8 cellular contexts compared by ENCODE assay signal in genomic region chr7:51366930-51367613, GRCh38. TPM values are rescaled to one million over a fixed set of nuclear protein-coding genes. Genes with fewer than 3 reads are reported as not detected.
A peak's percentile ranks its signal among the peaks of the same experiment; 100 is the strongest.
DNase-seq lines count a peak whose midpoint lies in the region; ATAC-seq, FAIRE-seq and TF ChIP-seq lines count a peak whose summit lies in the region.

No MANE protein-coding gene starts in this region.

- H3K4me1 Mint-ChIP-seq in stimulated activated naive B cell treated with anti-CD40 and anti-IgM and Interleukin-4, amounts not matched to agents 10 μg/mL and 1 μg/mL and 100 μg/mL, for 72 hours, result peaks cover 0 to 1% of the 10 kb centered on the region in 2 donors

- intact Hi-C loops in K562 (cut with micrococcal nuclease), result loop anchor here (1.0 to 10.0 kb wide), 3 partner anchors 142 to 1272 kb away; partner anchors contain the start of gene ZPBP

- no peak overlapping the region for H3K4me3 ChIP-seq in K562

- no peaks in the 10 kb centered on the region for H3K9me1 ChIP-seq in K562 (ENCODE audit: control insufficient read depth, insufficient read depth, low read length)

- no peaks in the 10 kb centered on the region for H3K9me3 ChIP-seq in K562 (replicated peaks; ENCODE audit: control insufficient read depth, insufficient read depth, low read depth, low read length)

- no peak for TF ChIP-seq EP300 in K562 (IDR thresholded peaks at IDR 0.05; ENCODE audit: low read length)

- H2AFZ ChIP-seq in K562 (ENCODE audit: low read depth, low read length), result no peak overlapping the region

- no peaks in the 10 kb centered on the region; a peak in 2 of 5 replicates for H3K4me1 ChIP-seq in K562 (replicated peaks in 1 of 2; ENCODE audit: control insufficient read depth in 2 of 2, insufficient read depth in 2 of 2, low read length in 2 of 2)

- H3K27me3 Mint-ChIP-seq in stimulated activated naive B cell treated with anti-CD40 and anti-IgM and Interleukin-4, amounts not matched to agents 10 μg/mL and 1 μg/mL and 100 μg/mL, for 72 hours, result no peaks in the 10 kb centered on the region

- peaks cover 6% of the 10 kb centered on the region; the same call in 1 of the 2 replicates for H4K20me1 ChIP-seq in K562 (replicated peaks; ENCODE audit: control insufficient read depth, insufficient read depth, low read length)

- no peak overlapping the region for H3K27ac Mint-ChIP-seq in stimulated activated naive B cell treated with anti-CD40 and anti-IgM and Interleukin-4, amounts not matched to agents 10 μg/mL and 1 μg/mL and 100 μg/mL, for 72 hours

- in situ Hi-C loops in ACHN (cut with HindIII; ENCODE audit: low pct_ligation_motif_present, low pct_unique_long_range_greater_than_20kb, low sequenced_read_pairs) (no loop called here), K562 (cut with MboI) (loop anchor here (25.0 kb wide), 1 partner anchor 1230 kb away; no protein-coding TSS in a partner anchor)

- H3K4me3 Mint-ChIP-seq in stimulated activated naive B cell treated with anti-CD40 and anti-IgM and Interleukin-4, amounts not matched to agents 10 μg/mL and 1 μg/mL and 100 μg/mL, for 72 hours, result no peak overlapping the region

- no peaks in the 10 kb centered on the region for H3K36me3 ChIP-seq in K562 (ENCODE audit: control insufficient read depth, insufficient read depth, low read length)

- TF ChIP-seq POLR2A in K562 (conservative IDR thresholded peaks at IDR 0.05), result no peak

- ATAC-seq in HG02885 (IDR thresholded peaks at IDR 0.05; ENCODE audit: poor library complexity, unreplicated experiment) (peak; percentile 72), K562 (peak; percentile 97), GM18517 (IDR thresholded peaks at IDR 0.05; ENCODE audit: unreplicated experiment) (no peak)
- ATAC-seq in stimulated activated naive B cell treated with anti-CD40 and anti-IgM and Interleukin-4, amounts not matched to agents 10 μg/mL and 1 μg/mL and 100 μg/mL, for 72 hours (replicated peaks), result peak; percentile 80 to 93

- H3K9me3 Mint-ChIP-seq in stimulated activated naive B cell treated with anti-CD40 and anti-IgM and Interleukin-4, amounts not matched to agents 10 μg/mL and 1 μg/mL and 100 μg/mL, for 72 hours, result peaks cover 7 to 8% of the 10 kb centered on the region in 2 donors

- CTCF ChIA-PET in GM10248 (lab: Yijun Ruan, JAX) (interaction anchor here (0.6 to 9.5 kb wide), 4 partner anchors 9 to 899 kb away, joined by 3 to 88 read pairs (median 4); no protein-coding TSS in a partner anchor), K562 (lab: Yijun Ruan, JAX; ENCODE audit: low intra/inter-chr PET ratio) (interaction anchor here (0.7 to 2.0 kb wide), 2 partner anchors 139 to 205 kb away, joined by 3 to 21 read pairs; no protein-coding TSS in a partner anchor)

- no peaks in the 10 kb centered on the region for H3K79me2 ChIP-seq in K562 (ENCODE audit: control insufficient read depth, insufficient read depth, low read length)

- POLR2A ChIA-PET in GM10248 (lab: Yijun Ruan, JAX), result no interaction called here
- POLR2A ChIA-PET in K562 (lab: Yijun Ruan, JAX), result interaction anchor here (0.6 to 2.4 kb wide), 3 partner anchors 9 to 21 kb away, joined by 3 to 12 read pairs (median 5); no protein-coding TSS in a partner anchor

- DNase-seq in ACHN (peak; percentile 80), GM10248 (ENCODE audit: extremely low spot score) (peak; percentile 56), NCI-H345 (lab: John Stamatoyannopoulos, UW) (peak; percentile 78), K562 (ENCODE audit: extremely low read depth in 1 of 4, low spot score in 3 of 4) (peak; percentile 66 to 78 (median 66)), iPS-NIHi11 (ENCODE audit: low spot score) (peak; percentile 89)
- no peak for DNase-seq in stimulated activated naive B cell treated with anti-CD40 and anti-IgM and Interleukin-4, amounts not matched to agents 10 μg/mL and 1 μg/mL and 100 μg/mL, for 72 hours

- no TSS peak for BruUV-seq in K562 (replicated peaks; lab: Mats Ljungman, UMichigan)

- TF ChIP-seq RAD21 in K562 (CRISPR knock-in tag; conservative IDR thresholded peaks at IDR 0.05 in 1 of 2, IDR thresholded peaks at IDR 0.05 in 1 of 2), result peak; percentile 69 to 77

- H3K36me3 Mint-ChIP-seq in stimulated activated naive B cell treated with anti-CD40 and anti-IgM and Interleukin-4, amounts not matched to agents 10 μg/mL and 1 μg/mL and 100 μg/mL, for 72 hours, result no peaks in the 10 kb centered on the region

- peak; percentile 93 for FAIRE-seq in K562 (lab: Jason Lieb, UNC)

- WGBS in K562 (ENCODE audit: insufficient coverage, low coverage, missing lambda C conversion rate), result 6% methylated on average over 6 of the region's 6 CpGs

- H3K27ac ChIP-seq in K562 (ENCODE audit: extremely low read depth, low read depth, low read length), result no peak overlapping the region

- no peak overlapping the region for H3K4me2 ChIP-seq in K562 (ENCODE audit: insufficient read depth, low read length)

- peaks cover 0 to 10% of the 10 kb centered on the region in 2 experiments; a peak in 1 of 5 replicates for H3K27me3 ChIP-seq in K562 (ENCODE audit: control insufficient read depth in 2 of 2, insufficient read depth in 2 of 2, low read length in 2 of 2)

- H3K9ac ChIP-seq in K562 (ENCODE audit: insufficient read depth in 1 of 2, low read depth in 2 of 2, low read length in 2 of 2), result no peak overlapping the region

- TF ChIP-seq CTCF in GM10248 (IDR thresholded peaks at IDR 0.05; ENCODE audit: control extremely low read depth, extremely low read depth, low read depth, missing control alignments) (peak; percentile 56), K562 (IDR thresholded peaks at IDR 0.05 in 2 of 3, conservative IDR thresholded peaks at IDR 0.05 in 1 of 3; ENCODE audit: insufficient read depth in 2 of 3, low read depth in 1 of 3, low read length in 3 of 3) (peak; percentile 74 to 82 (median 80))

TF ChIP-seq in K562, 482 proteins besides CTCF, POLR2A, EP300 and RAD21 (continues in another document):
- TF ChIP-seq ZNF384 (IDR thresholded peaks at IDR 0.05; ENCODE audit: low read depth, low read length), result peak; percentile 50; the same call in 1 of the 2 replicates
- no peak for TF ChIP-seq ZNF668 (CRISPR knock-in tag; IDR thresholded peaks at IDR 0.05)
- TF ChIP-seq, protein P1, sequence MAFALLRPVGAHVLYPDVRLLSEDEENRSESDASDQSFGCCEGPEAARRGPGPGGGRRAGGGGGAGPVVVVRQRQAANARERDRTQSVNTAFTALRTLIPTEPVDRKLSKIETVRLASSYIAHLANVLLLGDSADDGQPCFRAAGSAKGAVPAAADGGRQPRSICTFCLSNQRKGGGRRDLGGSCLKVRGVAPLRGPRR (CRISPR knock-in tag; IDR thresholded peaks at IDR 0.05), result no peak
- peak; percentile 58 for TF ChIP-seq DACH1 (IDR thresholded peaks at IDR 0.05; ENCODE audit: partially characterized antibody)
- TF ChIP-seq DEAF1 (CRISPR knock-in tag; IDR thresholded peaks at IDR 0.05), result peak; percentile 50; the same call in 1 of the 2 replicates
- no peak for TF ChIP-seq KAT7 (CRISPR knock-in tag; IDR thresholded peaks at IDR 0.05; ENCODE audit: borderline replicate concordance)
- peak; percentile 84 for TF ChIP-seq TFAP4 (CRISPR knock-in tag; IDR thresholded peaks at IDR 0.05; ENCODE audit: borderline replicate concordance)
- TF ChIP-seq CBFA2T3 (IDR thresholded peaks at IDR 0.05), result peak; percentile 49; the same call in 1 of the 2 replicates
- TF ChIP-seq BDP1 (IDR thresholded peaks at IDR 0.05; ENCODE audit: insufficient read depth, insufficient read length), result no peak

RNA-seq across cellular contexts. Expression of gene COBL, which starts 50.5 kb away (rescaled TPM):
- total RNA-seq in K562 (2011; cell fraction: chromatin; rRNA removed; ENCODE audit: low replicate concordance), result 1.1 and 1.5 TPM in 2 replicates
- total RNA-seq in K562 (2011; cell fraction: nucleolus; rRNA removed), result 0.39 and 0.67 TPM in 2 replicates
- total RNA-seq in K562 (2011; cell fraction: nucleoplasm; rRNA removed), result 0.51 and 0.61 TPM in 2 replicates
- total RNA-seq in K562 (2014; rRNA removed) (not detected in 2 replicates), K562 (2014; rRNA removed; fragmentation: Illumina TruSeq; extraction: Trizol) (0.07 and 0.13 TPM in 2 replicates), K562 (2015; rRNA removed; fragmentation: Illumina TruSeq; extraction: Trizol) (0.08 and 0.11 TPM in 2 replicates), K562 (2021) (0.11 and 0.27 TPM in 2 replicates)
- polyA plus RNA-seq in K562 (2011; rRNA removed) (2.4 TPM in 2 replicates), K562 (2014; fragmentation: Illumina TruSeq; extraction: Trizol) (0.07 and 0.19 TPM in 2 replicates), K562 (2014; fragmentation: Nextera tagmentation; extraction: Ambion mirVana) (not detected), K562 (2014; rRNA removed) (0.01 and 0.19 TPM in 2 replicates)
- polyA plus RNA-seq in K562 (2011; cell fraction: cytosol; rRNA removed), result 0.75 and 1.1 TPM in 2 replicates
- 2.6 and 4.8 TPM in 2 replicates for polyA plus RNA-seq in K562 (2011; cell fraction: nucleus; rRNA removed)
- 0.04 and 0.09 TPM in 2 replicates for polyA plus RNA-seq in K562 (2012)
- polyA minus RNA-seq in K562 (2011; rRNA and poly(A)+ RNA removed), result 3.2 and 4.1 TPM in 2 replicates
- polyA minus RNA-seq in K562 (2011; cell fraction: cytosol; rRNA and poly(A)+ RNA removed), result 1.0 and 3.1 TPM in 2 replicates
- 2.7 and 3.8 TPM in 2 replicates for polyA minus RNA-seq in K562 (2011; cell fraction: nucleus; rRNA and poly(A)+ RNA removed)
